ENCODE assay signal across 27 cellular contexts in genomic region chr17:46751425-46751824, GRCh38.
"Had no signal": no experiment of that assay in that cellular context is flagged by ENCODE, and none has a peak within 500 bp of the region (broad histone marks: within the 10 kb centered on the region; RNA-seq: fewer than 3 reads in every experiment).

No MANE protein-coding gene starts in this region.

- H3K9me3 ChIP-seq: stomach, suprapubic skin, testis, thoracic aorta, thyroid gland, tibial artery, tibial nerve, transverse colon, upper lobe of left lung, upper lobe of right lung, uterus, vagina had no signal

- H3K4me3 ChIP-seq: stomach, suprapubic skin, testis, thoracic aorta, thyroid gland, tibial artery, tibial nerve, transverse colon, upper lobe of left lung, upper lobe of right lung, uterus, vagina had no signal

- H3K27me3 ChIP-seq: stomach, suprapubic skin, testis, thyroid gland, tibial artery, tibial nerve, transverse colon, upper lobe of left lung, upper lobe of right lung, uterus, vagina had no signal

- H3K36me3 ChIP-seq: uterus had no signal

- ATAC-seq: stimulated activated effector memory CD8-positive, alpha-beta T cell treated with anti-CD3 and anti-CD28 coated beads, Interleukin-12 subunit alpha, Interleukin-12 subunit beta, amount 100 ng/mL, for 72 hours; stimulated activated memory B cell treated with anti-CD40 and anti-IgM and Interleukin-4, amounts not matched to agents 10 μg/mL and 1 μg/mL and 100 μg/mL, for 72 hours; stimulated activated naive B cell treated with anti-CD40 and anti-IgM and Interleukin-4, amounts not matched to agents 10 μg/mL and 1 μg/mL and 100 μg/mL, for 72 hours; stimulated activated naive CD8-positive, alpha-beta T cell treated with anti-CD3 and anti-CD28 coated beads, Interleukin-15, amount 100 ng/mL, for 72 hours; stimulated activated naive CD8-positive, alpha-beta T cell treated with anti-CD3 and anti-CD28 coated beads, Interleukin-15, Interleukin-2, amounts not matched to agents 100 U/mL and 50 U/mL, for 24 hours; upper lobe of right lung had no signal

- DNase-seq: stimulated activated CD4-positive, alpha-beta T cell treated with anti-CD3 and anti-CD28 coated beads, Interleukin-2, amount 100 ng/mL, for 48 hours; stimulated activated CD4-positive, alpha-beta T cell treated with anti-CD3 and anti-CD28 coated beads, Interleukin-4, amount 100 ng/mL, for 1 hour; stimulated activated CD4-positive, alpha-beta T cell treated with anti-CD3 and anti-CD28 coated beads, Interleukin-4, amount 100 ng/mL, for 24 hours; stimulated activated CD4-positive, alpha-beta T cell treated with anti-CD3 and anti-CD28 coated beads, Interleukin-4, amount 100 ng/mL, for 4 hours; stimulated activated CD8-positive, alpha-beta memory T cell treated with anti-CD3 and anti-CD28 coated beads, Interleukin-4, amount 100 ng/mL, for 48 hours; stimulated activated naive B cell treated with anti-CD40 and anti-IgM and Interleukin-4, amounts not matched to agents 10 μg/mL and 1 μg/mL and 100 μg/mL, for 72 hours; stimulated activated naive CD4-positive, alpha-beta T cell; stimulated activated naive CD4-positive, alpha-beta T cell treated with Interleukin-2 at 50 U/mL for 16 hours; stimulated activated naive CD8-positive, alpha-beta T cell treated with anti-CD3 and anti-CD28 coated beads, Interleukin-15, amount 100 ng/mL, for 72 hours; stimulated activated naive CD8-positive, alpha-beta T cell treated with anti-CD3 and anti-CD28 coated beads, Interleukin-15, Interleukin-2, amounts not matched to agents 100 U/mL and 50 U/mL, for 24 hours; stomach; substantia nigra; testis; thyroid gland; tibial artery; transverse colon; trophoblast cell; upper lobe of left lung; upper lobe of right lung; uterus had no signal

- H3K27ac ChIP-seq: stomach, suprapubic skin, testis, thoracic aorta, thyroid gland, tibial artery, tibial nerve, transverse colon, upper lobe of left lung, upper lobe of right lung, uterus, vagina had no signal

- H3K4me1 ChIP-seq: stomach, suprapubic skin, testis, thyroid gland, tibial artery, tibial nerve, transverse colon, upper lobe of left lung, upper lobe of right lung, uterus, vagina had no signal

- FAIRE-seq: urothelium cell line had no signal
